In the genomic region with DNA sequence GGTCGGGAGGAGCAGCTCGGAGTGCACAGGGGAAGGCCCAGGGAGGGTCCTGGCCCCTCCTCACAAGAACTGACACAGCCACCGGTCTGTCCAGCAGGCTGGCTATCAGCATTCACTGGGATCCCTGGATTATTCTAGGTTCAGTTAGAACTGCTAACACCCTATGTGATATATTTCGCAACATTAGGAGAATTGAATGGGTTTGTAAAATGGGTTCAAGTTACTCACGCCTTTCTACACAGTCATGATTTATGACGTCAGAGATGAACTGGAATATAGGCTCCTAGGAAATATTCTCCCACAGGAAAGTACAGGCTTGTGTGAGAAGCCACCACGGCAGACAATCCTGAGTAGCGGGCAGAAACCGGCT, we compare ENCODE assay signal across 8 cellular contexts. TPM values are rescaled to one million over a fixed set of nuclear protein-coding genes. Genes with fewer than 3 reads are reported as not detected.
A peak's percentile ranks its signal among the peaks of the same experiment; 100 is the strongest.
DNase-seq lines count a peak whose midpoint lies in the region; ATAC-seq, FAIRE-seq and TF ChIP-seq lines count a peak whose summit lies in the region.

No MANE protein-coding gene starts in this region.

- H3K56ac ChIP-seq in H1 (replicated peaks; ENCODE audit: insufficient read length, low read depth, low read length) = no peak overlapping the region

- H4K20me1 ChIP-seq in H1 (replicated peaks in 1 of 2; ENCODE audit: control insufficient read depth in 1 of 2, insufficient read depth in 2 of 2, low read length in 2 of 2) = peaks cover 0 to 5% of the 10 kb centered on the region in 2 experiments

- H2BK12ac ChIP-seq in H1 (ENCODE audit: low read depth, low read length) = no peak overlapping the region

- no peak for TF ChIP-seq CTCF in NB4 (IDR thresholded peaks at IDR 0.05; ENCODE audit: low read depth, low read length)
- no peak for TF ChIP-seq CTCF in H1 (IDR thresholded peaks at IDR 0.05; ENCODE audit: control extremely low read depth in 1 of 3, insufficient read depth in 1 of 3, low read depth in 1 of 3, low read length in 3 of 3)
- TF ChIP-seq CTCF in ovary (IDR thresholded peaks at IDR 0.05) = no peak

- H3K36me3 ChIP-seq in H1 (ENCODE audit: control insufficient read depth in 2 of 4, insufficient read depth in 4 of 4, low read length in 3 of 4) (no peaks in the 10 kb centered on the region), ovary (no peaks in the 10 kb centered on the region)

- no peaks in the 10 kb centered on the region for H3K9me3 ChIP-seq in H1 (ENCODE audit: insufficient read depth in 2 of 2, low read depth in 1 of 2, low read length in 1 of 2)
- no peaks in the 10 kb centered on the region for H3K9me3 ChIP-seq in ovary

- H2AFZ ChIP-seq in H1 (ENCODE audit: low read length) = no peak overlapping the region

- H3K27ac ChIP-seq in H1 (ENCODE audit: low read depth, low read length) (0 out of 2 replicates have a peak overlapping the region, but pooled peaks have one; percentile 27), ovary (no peak overlapping the region)

- H3K4me1 ChIP-seq in H1 (replicated peaks in 1 of 4; ENCODE audit: control insufficient read depth in 3 of 4, insufficient read depth in 4 of 4, low read length in 3 of 4) (peaks cover 0 to 14% (median 4%) of the 10 kb centered on the region in 4 experiments; a peak in 5 of 7 replicates), ovary (ENCODE audit: insufficient read depth) (peaks cover 3% of the 10 kb centered on the region)

- H2BK5ac ChIP-seq in H1 (ENCODE audit: low read depth, low read length) = no peak overlapping the region

- H3K4me3 ChIP-seq in NB4 (ENCODE audit: low read depth, low read length) (peak overlapping the region; percentile 58), H1 (ENCODE audit: extremely low read depth in 1 of 4, insufficient read depth in 2 of 4, low read depth in 3 of 4, low read length in 4 of 4) (peak overlapping the region; percentile 78 to 96 (median 90)), ovary (peak overlapping the region; percentile 52)

- no peak overlapping the region for H4K5ac ChIP-seq in H1 (ENCODE audit: insufficient read length, low read depth, low read length)

- no peaks in the 10 kb centered on the region for H3K79me1 ChIP-seq in H1 (ENCODE audit: low read depth, low read length)

- peaks cover 12% of the 10 kb centered on the region for H3K23me2 ChIP-seq in H1 (ENCODE audit: low read depth, low read length)

- H3K18ac ChIP-seq in H1 (ENCODE audit: extremely low read depth, low read length) = no peak overlapping the region

- no peak for TF ChIP-seq RAD21 in H1 (IDR thresholded peaks at IDR 0.05 in 1 of 2, conservative IDR thresholded peaks at IDR 0.05 in 1 of 2; ENCODE audit: low read depth in 2 of 2, low read length in 2 of 2)

- no peak overlapping the region for H3K14ac ChIP-seq in H1 (ENCODE audit: insufficient read length)

- H4K91ac ChIP-seq in H1 (replicated peaks; ENCODE audit: insufficient read length, low read length) = no peak overlapping the region

- peaks cover 0 to 11% (median 6%) of the 10 kb centered on the region in 4 experiments; a peak in 3 of 7 replicates for H3K27me3 ChIP-seq in H1 (replicated peaks in 1 of 4; ENCODE audit: control insufficient read depth in 3 of 4, extremely low read depth in 1 of 4, insufficient read depth in 3 of 4, low read length in 3 of 4)
- no peaks in the 10 kb centered on the region for H3K27me3 ChIP-seq in ovary

- H3K9ac ChIP-seq in H1 (replicated peaks in 1 of 4; ENCODE audit: extremely low read depth in 1 of 4, low read depth in 3 of 4, low read length in 3 of 4) = no peak overlapping the region; a peak in 1 of 7 replicates

- TF ChIP-seq POLR2A in NB4 (IDR thresholded peaks at IDR 0.05; ENCODE audit: extremely low read depth, insufficient read length) = no peak
- TF ChIP-seq POLR2A in H1 (IDR thresholded peaks at IDR 0.05; ENCODE audit: control extremely low read depth in 1 of 2, low read depth in 2 of 2, low read length in 2 of 2) = no peak
- TF ChIP-seq POLR2A in ovary (IDR thresholded peaks at IDR 0.05) = no peak

- H4K8ac ChIP-seq in H1 (ENCODE audit: extremely low read depth, insufficient read depth, low read length) = no peak overlapping the region

- intact Hi-C loops in ovary (cut with DNase I) = no loop called here

- H2BK15ac ChIP-seq in H1 (ENCODE audit: low read length) = no peak overlapping the region

- peak overlapping the region; percentile 83 to 94 for H3K4me2 ChIP-seq in H1 (ENCODE audit: insufficient read depth in 1 of 2, low read depth in 2 of 2, low read length in 2 of 2)

- CTCF ChIA-PET in H1 (lab: Charles Lee; ENCODE audit: partially characterized antibody) = interaction anchor here (1.3 to 9.3 kb wide), 4 partner anchors 11 to 148 kb away, joined by 3 to 70 read pairs (median 24); no protein-coding TSS in a partner anchor

- 61% methylated on average over 9 of the region's 9 CpGs; no CpG with 5 or more reads in 1 of the 2 experiments for WGBS in H1 (ENCODE audit: extremely low coverage in 1 of 2, insufficient coverage in 1 of 2, insufficient read length in 1 of 2, insufficient replicate concordance in 2 of 2, low coverage in 1 of 2, low lambda C conversion rate in 2 of 2, missing lambda C conversion rate in 1 of 2), 2 experiments
- WGBS in ovary, 3 donors = 37% methylated on average over 9 of the region's 9 CpGs

- H3K79me2 ChIP-seq in H1 (ENCODE audit: control insufficient read depth in 1 of 2, insufficient read depth in 2 of 2, low read length in 2 of 2) = no peaks in the 10 kb centered on the region

- 0 out of 2 replicates have a peak overlapping the region, but pooled peaks have one; percentile 65 for H2AK5ac ChIP-seq in H1 (ENCODE audit: low read depth, low read length)

- TF ChIP-seq EP300 in H1 (IDR thresholded peaks at IDR 0.05; ENCODE audit: borderline replicate concordance in 1 of 2, low read depth in 2 of 2, low read length in 2 of 2) (no peak), ovary (IDR thresholded peaks at IDR 0.05) (no peak)

- H2BK20ac ChIP-seq in H1 (ENCODE audit: low read length) = no peak overlapping the region

- H2BK120ac ChIP-seq in H1 (replicated peaks; ENCODE audit: low read depth, low read length) = no peak overlapping the region

- FAIRE-seq in H1 (lab: Jason Lieb, UNC) = no peak

- DNase-seq in EH (ENCODE audit: low read depth) (peak; percentile 55), NB4 (ENCODE audit: low read depth) (peak; percentile 39), H1 (ENCODE audit: low read depth in 1 of 2, low spot score in 2 of 2) (no peak), ovary (no peak), kidney glomerular epithelial cell (lab: John Stamatoyannopoulos, UW) (no peak), NCI-H2081 treated with DMSO at 0.1 percent for 48 hours (lab: John Stamatoyannopoulos, UW) (no peak)

- ATAC-seq in GM19452 (IDR thresholded peaks at IDR 0.05; ENCODE audit: unreplicated experiment) (no peak), HG02588 (IDR thresholded peaks at IDR 0.05; ENCODE audit: unreplicated experiment) (no peak)

- POLR2A ChIA-PET in H1 (lab: Charles Lee; ENCODE audit: partially characterized antibody) = interaction anchor here (0.6 to 2.2 kb wide), 4 partner anchors 10 to 159 kb away, joined by 3 to 11 read pairs (median 4); no protein-coding TSS in a partner anchor

- H3K23ac ChIP-seq in H1 (ENCODE audit: insufficient read length) = no peak overlapping the region

- no peak overlapping the region for H3K4ac ChIP-seq in H1 (replicated peaks; ENCODE audit: insufficient read length, low read depth, low read length)

TF ChIP-seq in H1, 55 proteins besides CTCF, POLR2A, EP300 and RAD21:
- peak; percentile 92 for TF ChIP-seq CEBPB (IDR thresholded peaks at IDR 0.05; ENCODE audit: low read depth, low read length)
- no peak for TF ChIP-seq BCL11A (IDR thresholded peaks at IDR 0.05; ENCODE audit: low read depth in 2 of 2, low read length in 2 of 2)
- TF ChIP-seq KDM4A (IDR thresholded peaks at IDR 0.05; ENCODE audit: low read depth, low read length, severe bottlenecking) = no peak
- no peak for TF ChIP-seq TBP (IDR thresholded peaks at IDR 0.05; ENCODE audit: low read depth, low read length)

RNA-seq across cellular contexts. Expression of a gene that starts 1.0 kb away (rescaled TPM):
- total RNA-seq in H1 (2021; fragmentation: NEBNext Ultra II Directional; extraction: Animal tissue kit (Norgen Biotek cat#: 25700)) = 2.9 and 3.0 TPM in 2 replicates
- polyA plus RNA-seq in H1 (2011; rRNA removed) (0.60 and 0.83 TPM in 2 replicates), ovary (under 1 TPM; 0.13 to 0.41 TPM)
- polyA plus RNA-seq in H1 (2011; cell fraction: cytosol; rRNA removed) = 0.45 TPM
- polyA plus RNA-seq in H1 (2011; cell fraction: nucleus; rRNA removed) = 1.6 TPM
- polyA plus RNA-seq in H1 (2012, experiment 1 of 2) = 1.0 to 1.4 TPM (median 1.3 TPM) in 4 replicates
- polyA plus RNA-seq in H1 (2012, experiment 2 of 2) = 0.85 TPM
- 0.87 TPM for polyA plus RNA-seq in H1 (2013, experiment 1 of 2)
- 0.88 TPM for polyA plus RNA-seq in H1 (2013, experiment 2 of 2)
- 1.5 and 1.9 TPM in 2 replicates for polyA minus RNA-seq in H1 (2011; rRNA and poly(A)+ RNA removed)
- 1.8 TPM for polyA minus RNA-seq in H1 (2011; cell fraction: cytosol; rRNA and poly(A)+ RNA removed)
- polyA minus RNA-seq in H1 (2011; cell fraction: nucleus; rRNA and poly(A)+ RNA removed) = 2.5 TPM
- total RNA-seq in ovary = 1 to 10 TPM in 2 of 7 donors, under 1 TPM in 5; 0.12 to 3.5 (median 0.83) TPM

Comparison
In these comparisons a context has a peak if more than half of its experiments do, and no peak if none do; other contexts are left out.
1. DNase-seq: peak in EH (single experiment) and NB4 (single experiment); none in H1 (0 of 2), ovary (0 of 5), kidney glomerular epithelial cell (single experiment) and NCI-H2081 treated with DMSO at 0.1 percent for 48 hours (single experiment).
2. Peak in every context shown above with its lines, with median percentiles within 50 percentile points of each other: H3K4me3 ChIP-seq.